Comparison of ENCODE assay signal across 8 cellular contexts in genomic region chr14:22200977-22201605, GRCh38.
A peak's percentile ranks its signal among the peaks of the same experiment; 100 is the strongest.
DNase-seq lines count a peak whose midpoint lies in the region; ATAC-seq and TF ChIP-seq lines count a peak whose summit lies in the region.

No MANE protein-coding gene starts in this region.

- H3K18ac ChIP-seq in H9 (ENCODE audit: insufficient read length, low read depth, low read length), result no peak overlapping the region

- no peak overlapping the region for H3K27ac ChIP-seq in H9 (ENCODE audit: insufficient read length, low read depth, low read length)
- H3K27ac ChIP-seq in OCI-LY1 (ENCODE audit: low read depth, low read length, poor library complexity, severe bottlenecking), result no peak overlapping the region
- no peak overlapping the region for H3K27ac ChIP-seq in lower lobe of right lung

- no peak overlapping the region for H4K8ac ChIP-seq in H9 (replicated peaks; ENCODE audit: insufficient read length, low read depth, low read length)

- H3K9me3 ChIP-seq in H9 (ENCODE audit: control insufficient read depth, low read depth, low read length) (no peaks in the 10 kb centered on the region), OCI-LY1 (ENCODE audit: low read length) (no peaks in the 10 kb centered on the region), lower lobe of right lung (no peaks in the 10 kb centered on the region), MG63 (no peaks in the 10 kb centered on the region)

- no peaks in the 10 kb centered on the region for H3K23me2 ChIP-seq in H9 (ENCODE audit: insufficient read length, low read depth, low read length, poor library complexity, severe bottlenecking)

- H2BK12ac ChIP-seq in H9 (ENCODE audit: insufficient read length, low read depth, low read length), result no peak overlapping the region

- no peak overlapping the region for H2BK15ac ChIP-seq in H9 (ENCODE audit: low read depth, low read length)

- no peak overlapping the region for H3K23ac ChIP-seq in H9 (ENCODE audit: insufficient read length, low read depth, low read length)

- peaks cover 4% of the 10 kb centered on the region; the same call in 1 of the 2 replicates for H3K27me3 Mint-ChIP-seq in H9 (ENCODE audit: low read depth)

- no peaks in the 10 kb centered on the region for H3K27me3 ChIP-seq in H9 (ENCODE audit: insufficient read depth, low read length)
- H3K27me3 ChIP-seq in OCI-LY1 (ENCODE audit: insufficient read depth, low read length), result no peaks in the 10 kb centered on the region
- H3K27me3 ChIP-seq in lower lobe of right lung (ENCODE audit: low read depth), result no peaks in the 10 kb centered on the region
- no peaks in the 10 kb centered on the region for H3K27me3 ChIP-seq in MG63

- no peak overlapping the region for H2BK120ac ChIP-seq in H9 (ENCODE audit: low read depth, low read length, poor library complexity, severe bottlenecking)

- no peak overlapping the region for H3K4ac ChIP-seq in H9 (ENCODE audit: low read depth, low read length)

- no peaks in the 10 kb centered on the region for H3F3A ChIP-seq in OCI-LY1 (ENCODE audit: insufficient read depth, low read length)

- no peaks in the 10 kb centered on the region for H3K4me1 Mint-ChIP-seq in H9

- H3K27ac Mint-ChIP-seq in H9, result no peak overlapping the region

- no peak overlapping the region for H3K9ac ChIP-seq in H9 (ENCODE audit: extremely low read depth, insufficient read length, low read length)
- H3K9ac ChIP-seq in OCI-LY1 (ENCODE audit: low read length), result no peak overlapping the region

- ATAC-seq in lower lobe of right lung, result peak; percentile 78 to 85

- H3K4me2 ChIP-seq in H9 (ENCODE audit: insufficient read depth, insufficient read length, low read length) (no peak overlapping the region), OCI-LY1 (ENCODE audit: low read length) (no peak overlapping the region)

- H2BK20ac ChIP-seq in H9 (ENCODE audit: low read depth, low read length, poor library complexity, severe bottlenecking), result no peak overlapping the region

- no peak overlapping the region for H3T11ph ChIP-seq in H9 (ENCODE audit: low read length)

- DNase-seq in DMS53 treated with DMSO at 0.1 percent for 48 hours (lab: John Stamatoyannopoulos, UW; ENCODE audit: unreplicated experiment), result peak; percentile 44
- DNase-seq in H9, result no peak
- peak; percentile 22 for DNase-seq in central memory CD4-positive, alpha-beta T cell
- DNase-seq in lower lobe of right lung, result no peak
- DNase-seq in COR-L47 (lab: John Stamatoyannopoulos, UW), result no peak
- DNase-seq in MG63, result no peak
- DNase-seq in activated CD8-positive, alpha-beta memory T cell treated with anti-CD3 and anti-CD28 coated beads, Interleukin-2, amount 50 U/mL, for 4 hours, result no peak

- H3K9me2 ChIP-seq in OCI-LY1 (ENCODE audit: low read depth, low read length), result no peaks in the 10 kb centered on the region

- peaks cover 2 to 14% (median 3%) of the 10 kb centered on the region in 3 experiments; a peak in 3 of 7 replicates for H3K36me3 Mint-ChIP-seq in H9 (ENCODE audit: insufficient read depth in 1 of 3, low read depth in 3 of 3)

- H3K56ac ChIP-seq in H9 (ENCODE audit: insufficient read length, low read depth, low read length), result no peak overlapping the region

- no CpG with 5 or more reads among the region's 1 CpG for WGBS in H9 (ENCODE audit: extremely low coverage, insufficient read length, low lambda C conversion rate)

- H2BK5ac ChIP-seq in H9 (ENCODE audit: insufficient read length, low read length), result no peak overlapping the region

- H3K79me2 ChIP-seq in H9 (ENCODE audit: insufficient read depth, low read length) (no peaks in the 10 kb centered on the region), OCI-LY1 (ENCODE audit: insufficient read depth, low read length) (no peaks in the 10 kb centered on the region)

- H3K36me3 ChIP-seq in OCI-LY1 (ENCODE audit: insufficient read depth, low read length), result no peaks in the 10 kb centered on the region
- no peaks in the 10 kb centered on the region for H3K36me3 ChIP-seq in lower lobe of right lung
- no peaks in the 10 kb centered on the region for H3K36me3 ChIP-seq in MG63

- H3K4me3 Mint-ChIP-seq in H9, result no peak overlapping the region

- peaks cover 21% of the 10 kb centered on the region in 2 experiments for H3K9me3 Mint-ChIP-seq in H9

- intact Hi-C loops in lower lobe of right lung (cut with DNase I), result no loop called here

- H2AK5ac ChIP-seq in H9 (ENCODE audit: insufficient read length, low read length), result no peak overlapping the region

- no peaks in the 10 kb centered on the region for H4K20me1 ChIP-seq in H9 (ENCODE audit: control insufficient read depth, insufficient read depth, insufficient read length)
- H4K20me1 ChIP-seq in OCI-LY1 (ENCODE audit: insufficient read depth, low read length), result no peaks in the 10 kb centered on the region

- H3K79me1 ChIP-seq in H9 (ENCODE audit: insufficient read depth, low read depth, low read length, poor library complexity, severe bottlenecking), result no peaks in the 10 kb centered on the region

- peak; percentile 88 for TF ChIP-seq CTCF in H9 (conservative IDR thresholded peaks at IDR 0.05)
- peak; percentile 72 for TF ChIP-seq CTCF in OCI-LY1 (IDR thresholded peaks at IDR 0.05; ENCODE audit: low read length)
- peak; percentile 55 for TF ChIP-seq CTCF in lower lobe of right lung (IDR thresholded peaks at IDR 0.05)

- H3K4me3 ChIP-seq in OCI-LY1 (ENCODE audit: low read depth, low read length, poor library complexity, severe bottlenecking) (no peak overlapping the region), lower lobe of right lung (no peak overlapping the region), MG63 (no peak overlapping the region)

- no peak overlapping the region for H4K5ac ChIP-seq in H9 (ENCODE audit: insufficient read length, low read depth, low read length)

- H2AFZ ChIP-seq in H9 (ENCODE audit: low read length) (no peak overlapping the region), OCI-LY1 (ENCODE audit: low read length) (no peak overlapping the region)

- H4K91ac ChIP-seq in H9 (ENCODE audit: insufficient read length, low read depth, low read length), result no peak overlapping the region

- H3K4me1 ChIP-seq in H9 (ENCODE audit: insufficient read depth, low read length), result no peaks in the 10 kb centered on the region
- H3K4me1 ChIP-seq in OCI-LY1 (ENCODE audit: insufficient read depth, low read length, severe bottlenecking), result no peaks in the 10 kb centered on the region
- H3K4me1 ChIP-seq in lower lobe of right lung, result no peaks in the 10 kb centered on the region

- H3K14ac ChIP-seq in H9 (ENCODE audit: insufficient read depth, low read length), result no peak overlapping the region

Comparison
In these comparisons a context has a peak if more than half of its experiments do, and no peak if none do; other contexts are left out.
1. DNase-seq: peak in DMS53 treated with DMSO at 0.1 percent for 48 hours (single experiment) and central memory CD4-positive, alpha-beta T cell (single experiment); none in H9 (single experiment), lower lobe of right lung (single experiment), COR-L47 (single experiment), MG63 (single experiment) and activated CD8-positive, alpha-beta memory T cell treated with anti-CD3 and anti-CD28 coated beads, Interleukin-2, amount 50 U/mL, for 4 hours (single experiment).
2. Peak in every context shown above with its lines, with median percentiles within 50 percentile points of each other: CTCF ChIP-seq.